In the genomic region with DNA sequence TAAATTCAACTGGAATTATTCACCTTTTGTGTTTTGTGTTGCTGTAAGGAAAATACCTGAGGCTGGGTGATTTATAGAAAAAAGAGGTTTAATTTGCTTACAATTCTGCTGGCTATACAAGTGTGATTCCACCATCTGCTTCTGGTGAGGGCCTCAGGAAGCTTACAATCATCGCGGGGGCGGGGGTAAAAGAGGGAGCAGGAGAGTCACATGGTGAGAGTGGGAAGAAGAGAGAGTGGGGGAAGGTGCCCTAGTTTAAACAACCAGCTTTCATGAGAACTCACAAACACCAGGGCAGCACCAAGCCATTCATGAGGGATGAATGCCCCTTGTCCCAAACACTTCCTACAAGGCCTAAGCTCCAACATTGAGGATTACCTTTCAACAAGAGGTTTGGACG, we compare ENCODE assay signal across 28 cellular contexts.
"Had no signal": no experiment of that assay in that cellular context is flagged by ENCODE, and none has a peak within 500 bp of the region (broad histone marks: within the 10 kb centered on the region; RNA-seq: fewer than 3 reads in every experiment).

No MANE protein-coding gene starts in this region.

- H3K4me3 ChIP-seq: neural progenitor cell, ovary, psoas muscle, right lobe of liver, sigmoid colon, stomach, thoracic aorta, thyroid gland, tibial nerve, upper lobe of left lung, vagina had no signal

- H3K27ac Mint-ChIP-seq: natural killer cell; nephron; neural progenitor cell; progenitor cell of endocrine pancreas; stimulated activated effector memory CD8-positive, alpha-beta T cell treated with anti-CD3 and anti-CD28 coated beads, Interleukin-12 subunit alpha, Interleukin-12 subunit beta, amount 100 ng/mL, for 72 hours; stimulated activated naive B cell treated with anti-CD40 and anti-IgM and Interleukin-4, amounts not matched to agents 10 μg/mL and 1 μg/mL and 100 μg/mL, for 72 hours; stimulated activated naive CD8-positive, alpha-beta T cell treated with anti-CD3 and anti-CD28 coated beads, Interleukin-15, Interleukin-2, amounts not matched to agents 100 ng/mL and 50 ng/mL, for 24 hours had no signal

- H3K27ac ChIP-seq: neural progenitor cell, ovary, parathyroid adenoma, psoas muscle, right lobe of liver, sigmoid colon, stomach, thoracic aorta, thyroid gland, tibial nerve, upper lobe of left lung, vagina had no signal

- H3K4me1 ChIP-seq: neural progenitor cell, parathyroid adenoma, psoas muscle, right lobe of liver, sigmoid colon, stomach, thyroid gland, tibial nerve, upper lobe of left lung, vagina had no signal

- H3K9me3 ChIP-seq: ovary, psoas muscle, right lobe of liver, sigmoid colon, stomach, thoracic aorta, thyroid gland, tibial nerve, upper lobe of left lung, vagina had no signal

- H3K4me1 Mint-ChIP-seq: natural killer cell; nephron; neural progenitor cell; stimulated activated effector memory CD8-positive, alpha-beta T cell treated with anti-CD3 and anti-CD28 coated beads, Interleukin-12 subunit alpha, Interleukin-12 subunit beta, amount 100 ng/mL, for 72 hours; stimulated activated naive B cell treated with anti-CD40 and anti-IgM and Interleukin-4, amounts not matched to agents 10 μg/mL and 1 μg/mL and 100 μg/mL, for 72 hours had no signal

- ATAC-seq: natural killer cell; psoas muscle; right cardiac atrium; right lobe of liver; stimulated activated effector memory CD8-positive, alpha-beta T cell treated with anti-CD3 and anti-CD28 coated beads, Interleukin-12 subunit alpha, Interleukin-12 subunit beta, amount 100 ng/mL, for 72 hours; stimulated activated naive B cell treated with anti-CD40 and anti-IgM and Interleukin-4, amounts not matched to agents 10 μg/mL and 1 μg/mL and 100 μg/mL, for 72 hours had no signal

- H3K9me3 Mint-ChIP-seq: nephron, neural progenitor cell had no signal

- DNase-seq: natural killer cell; occipital lobe; ovary; posterior cingulate gyrus; psoas muscle; right lobe of liver; sigmoid colon; small intestine; stimulated activated CD4-positive, alpha-beta T cell treated with anti-CD3 and anti-CD28 coated beads, Interleukin-15, amount 100 ng/mL, for 24 hours; stimulated activated CD4-positive, alpha-beta T cell treated with anti-CD3 and anti-CD28 coated beads, Interleukin-2, amount 100 ng/mL, for 24 hours; stimulated activated CD4-positive, alpha-beta T cell treated with anti-CD3 and anti-CD28 coated beads, Interleukin-2, amount 100 ng/mL, for 48 hours; stimulated activated CD4-positive, alpha-beta T cell treated with anti-CD3 and anti-CD28 coated beads, Interleukin-4, amount 100 ng/mL, for 24 hours; stimulated activated naive B cell treated with anti-CD40 and anti-IgM and Interleukin-4, amounts not matched to agents 10 μg/mL and 1 μg/mL and 100 μg/mL, for 72 hours; stimulated activated naive CD4-positive, alpha-beta T cell treated with Interleukin-2 at 50 U/mL for 16 hours; stomach; thyroid gland; trophoblast cell; upper lobe of left lung had no signal

- H3K27me3 ChIP-seq: neural progenitor cell, ovary, right lobe of liver, sigmoid colon, stomach, thyroid gland, tibial nerve, upper lobe of left lung, vagina had no signal

- H3K4me3 Mint-ChIP-seq: natural killer cell; nephron; neural progenitor cell; stimulated activated effector memory CD8-positive, alpha-beta T cell treated with anti-CD3 and anti-CD28 coated beads, Interleukin-12 subunit alpha, Interleukin-12 subunit beta, amount 100 ng/mL, for 72 hours; stimulated activated naive B cell treated with anti-CD40 and anti-IgM and Interleukin-4, amounts not matched to agents 10 μg/mL and 1 μg/mL and 100 μg/mL, for 72 hours; stimulated activated naive CD8-positive, alpha-beta T cell treated with anti-CD3 and anti-CD28 coated beads, Interleukin-15, Interleukin-2, amounts not matched to agents 100 ng/mL and 50 ng/mL, for 24 hours had no signal

- H3K36me3 Mint-ChIP-seq: neural progenitor cell; stimulated activated effector memory CD8-positive, alpha-beta T cell treated with anti-CD3 and anti-CD28 coated beads, Interleukin-12 subunit alpha, Interleukin-12 subunit beta, amount 100 ng/mL, for 72 hours; stimulated activated naive B cell treated with anti-CD40 and anti-IgM and Interleukin-4, amounts not matched to agents 10 μg/mL and 1 μg/mL and 100 μg/mL, for 72 hours had no signal

- H3K36me3 ChIP-seq: neural progenitor cell, ovary, right lobe of liver, sigmoid colon, stomach, thoracic aorta, thyroid gland, tibial nerve, upper lobe of left lung, vagina had no signal

- H3K27me3 Mint-ChIP-seq: progenitor cell of endocrine pancreas; stimulated activated naive B cell treated with anti-CD40 and anti-IgM and Interleukin-4, amounts not matched to agents 10 μg/mL and 1 μg/mL and 100 μg/mL, for 72 hours; stimulated activated naive CD8-positive, alpha-beta T cell treated with anti-CD3 and anti-CD28 coated beads, Interleukin-15, Interleukin-2, amounts not matched to agents 100 ng/mL and 50 ng/mL, for 24 hours had no signal
